8 cellular contexts compared by ENCODE assay signal in the genomic region with DNA sequence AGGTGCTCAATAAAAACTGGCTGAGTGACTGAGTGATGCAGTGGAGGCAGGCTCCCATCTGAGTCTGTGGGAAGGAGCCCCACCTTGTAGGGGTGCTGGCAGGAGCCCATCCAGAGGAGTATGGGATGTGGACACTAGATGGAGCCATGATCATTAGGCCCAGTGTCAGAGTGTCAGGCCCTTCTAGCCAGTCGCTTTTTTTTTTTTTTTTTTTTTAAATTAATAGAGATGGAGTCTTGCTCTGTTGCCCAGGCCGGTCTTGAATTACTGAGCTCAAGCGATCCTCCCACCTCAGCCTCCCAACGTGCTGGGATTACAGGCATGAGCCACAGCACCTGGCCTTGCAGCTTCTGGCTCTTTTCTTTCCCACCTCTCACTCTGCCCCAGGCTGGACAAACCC. TPM values are rescaled to one million over a fixed set of nuclear protein-coding genes. Genes with fewer than 3 reads are reported as not detected.
DNase-seq lines count a peak whose midpoint lies in the region; ATAC-seq and TF ChIP-seq lines count a peak whose summit lies in the region.

No MANE protein-coding gene starts in this region.

- POLR2A ChIA-PET in MCF 10A (lab: Yijun Ruan, JAX) = interaction anchor here (0.7 to 6.5 kb wide), 2 partner anchors 14 to 25 kb away, joined by 3 to 32 read pairs; partner anchors contain the start of gene TPCN1

- DNase-seq in NCI-H1436 (lab: John Stamatoyannopoulos, UW) = peak; percentile 32
- no peak for DNase-seq in NCI-H1436 treated with DMSO at 0.1 percent for 48 hours (lab: John Stamatoyannopoulos, UW)
- DNase-seq in NCI-H146 treated with DMSO at 0.1 percent for 48 hours (lab: John Stamatoyannopoulos, UW; ENCODE audit: unreplicated experiment) = peak; percentile 37
- DNase-seq in T-helper 22 cell (ENCODE audit: low read depth) = peak; percentile 29
- peak; percentile 88 for DNase-seq in MCF 10A (ENCODE audit: unreplicated experiment)
- DNase-seq in iPS DF 4.7 (ENCODE audit: extremely low read depth, low spot score) = peak; percentile 69
- DNase-seq in stimulated activated CD4-positive, alpha-beta T cell treated with anti-CD3 and anti-CD28 coated beads, Interleukin-1b, Interleukin-23, amount 100 ng/mL, for 48 hours = peak; percentile 55

- H3K27me3 Mint-ChIP-seq in MCF 10A (ENCODE audit: insufficient read depth, unreplicated experiment) = no peaks in the 10 kb centered on the region

- peak; percentile 66 for TF ChIP-seq CTCF in MCF 10A (IDR thresholded peaks at IDR 0.05; ENCODE audit: unreplicated experiment)

- CTCF ChIA-PET in MCF 10A (lab: Yijun Ruan, JAX) = interaction anchor here (0.5 to 1.8 kb wide), 24 partner anchors 8 to 741 kb away, joined by 3 to 13 read pairs (median 3); a partner anchor contains a TSS

- H3K4me1 Mint-ChIP-seq in MCF 10A (ENCODE audit: insufficient read depth, unreplicated experiment) = peaks cover 15% of the 10 kb centered on the region

- peak; percentile 75 for ATAC-seq in HG02588 (IDR thresholded peaks at IDR 0.05; ENCODE audit: unreplicated experiment)

- peaks cover 17% of the 10 kb centered on the region for H3K36me3 Mint-ChIP-seq in MCF 10A (ENCODE audit: insufficient read depth, unreplicated experiment)

- no peaks in the 10 kb centered on the region for H3K9me3 Mint-ChIP-seq in MCF 10A (ENCODE audit: unreplicated experiment)

- no TSS peak for BruUV-seq in MCF 10A (replicated peaks; lab: Mats Ljungman, UMichigan)

- H3K4me3 Mint-ChIP-seq in MCF 10A (ENCODE audit: unreplicated experiment) = no peak overlapping the region

- no peak overlapping the region for H3K27ac Mint-ChIP-seq in MCF 10A (ENCODE audit: low read depth, unreplicated experiment)

- intact Hi-C loops in MCF 10A (cut with micrococcal nuclease) = loop anchor here (1.0 to 10.0 kb wide), 4 partner anchors 98 to 228 kb away; no protein-coding TSS in a partner anchor

RNA-seq across cellular contexts. Expression of gene RITA1, which starts 11.5 kb away (rescaled TPM):
- total RNA-seq in MCF 10A (2022) = 17.5 and 17.9 TPM in 2 replicates

RNA-seq across cellular contexts. Expression of gene DDX54, which starts 11.7 kb away (rescaled TPM):
- total RNA-seq in MCF 10A (2022) = 67.3 and 75.8 TPM in 2 replicates

RNA-seq across cellular contexts. Expression of gene TPCN1, which starts 24.3 kb away (rescaled TPM):
- total RNA-seq in MCF 10A (2022) = 42.7 and 43.0 TPM in 2 replicates

RNA-seq across cellular contexts. Expression of gene CFAP73, which starts 47.5 kb away (rescaled TPM):
- total RNA-seq in MCF 10A (2022) = not detected in 2 replicates
